Comparison of ENCODE assay signal across 15 cellular contexts in the genomic region with DNA sequence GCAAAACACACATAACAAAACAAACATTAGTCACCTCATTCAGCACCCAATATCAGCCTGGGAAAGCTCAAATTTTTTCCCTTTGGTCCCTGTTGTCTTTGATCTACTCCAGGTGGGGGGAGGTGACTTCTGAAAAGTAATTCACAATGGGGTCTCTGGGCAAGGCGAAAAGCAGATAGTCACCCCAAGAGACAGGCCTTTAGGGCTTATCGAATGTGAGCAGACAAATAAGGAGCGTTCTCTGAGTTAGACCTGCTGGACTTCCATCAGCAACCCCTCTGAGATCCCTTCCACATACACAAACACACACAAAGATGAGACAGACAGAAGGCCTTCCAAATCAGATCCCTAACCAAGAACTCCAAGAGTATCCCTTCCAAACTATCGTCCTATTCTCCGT.
"Had no signal": no experiment of that assay in that cellular context is flagged by ENCODE, and none has a peak within 500 bp of the region (broad histone marks: within the 10 kb centered on the region; RNA-seq: fewer than 3 reads in every experiment).

No MANE protein-coding gene starts in this region.

- H3K27ac ChIP-seq: dorsolateral prefrontal cortex, left lung, tibial nerve had no signal

- H3K36me3 Mint-ChIP-seq: activated naive CD8-positive, alpha-beta T cell had no signal

- H3K4me1 ChIP-seq: left lung had no signal

- H3K4me3 ChIP-seq: dorsolateral prefrontal cortex, left lung, tibial nerve had no signal

- H3K27me3 Mint-ChIP-seq: activated naive CD8-positive, alpha-beta T cell had no signal

- ATAC-seq: left lung; stimulated activated naive CD8-positive, alpha-beta T cell treated with anti-CD3 and anti-CD28 coated beads, Interleukin-15, Interleukin-2, amounts not matched to agents 100 U/mL and 50 U/mL, for 24 hours had no signal

- H3K36me3 ChIP-seq: left lung, tibial nerve had no signal

- H3K27ac Mint-ChIP-seq: activated B cell treated with CpG ODN at 0.5 μM for 24 hours; activated naive CD8-positive, alpha-beta T cell; activated T-helper 1 cell treated with anti-CD3 and anti-CD28 coated beads, Interleukin-12 subunit alpha, Interleukin-12 subunit beta, Interleukin-2, Interleukin-4 antibody, amounts not matched to agents 30 ng/mL and 10 ng/mL and 1 ng/mL, durations not matched to agents 14 hours and 24 hours and 36 hours; nephron progenitor cell had no signal

- DNase-seq: activated B cell treated with CpG ODN at 0.5 μM for 24 hours; activated CD4-positive, alpha-beta T cell treated with anti-CD3 and anti-CD28 coated beads for 48 hours; activated T-cell treated with anti-CD3 and anti-CD28 coated beads for 4 hours; dorsolateral prefrontal cortex; kidney; left lung; mammary epithelial cell; nephron progenitor cell; occipital lobe; stimulated activated naive CD8-positive, alpha-beta T cell treated with anti-CD3 and anti-CD28 coated beads, Interleukin-15, Interleukin-2, amounts not matched to agents 100 U/mL and 50 U/mL, for 24 hours; substantia nigra had no signal

- H3K9me3 Mint-ChIP-seq: activated T-helper 1 cell treated with anti-CD3 and anti-CD28 coated beads, Interleukin-12 subunit alpha, Interleukin-12 subunit beta, Interleukin-2, Interleukin-4 antibody, amounts not matched to agents 30 ng/mL and 10 ng/mL and 1 ng/mL, durations not matched to agents 14 hours and 24 hours and 36 hours had no signal

- H3K27me3 ChIP-seq: dorsolateral prefrontal cortex, left lung, tibial nerve had no signal

- H3K4me3 Mint-ChIP-seq: activated B cell treated with CpG ODN at 0.5 μM for 24 hours; activated naive CD8-positive, alpha-beta T cell; activated T-helper 1 cell treated with anti-CD3 and anti-CD28 coated beads, Interleukin-12 subunit alpha, Interleukin-12 subunit beta, Interleukin-2, Interleukin-4 antibody, amounts not matched to agents 30 ng/mL and 10 ng/mL and 1 ng/mL, durations not matched to agents 14 hours and 24 hours and 36 hours; nephron progenitor cell had no signal

- FAIRE-seq: frontal cortex, kidney had no signal
